ENCODE assay signal across 1 cellular context in the genomic region with DNA sequence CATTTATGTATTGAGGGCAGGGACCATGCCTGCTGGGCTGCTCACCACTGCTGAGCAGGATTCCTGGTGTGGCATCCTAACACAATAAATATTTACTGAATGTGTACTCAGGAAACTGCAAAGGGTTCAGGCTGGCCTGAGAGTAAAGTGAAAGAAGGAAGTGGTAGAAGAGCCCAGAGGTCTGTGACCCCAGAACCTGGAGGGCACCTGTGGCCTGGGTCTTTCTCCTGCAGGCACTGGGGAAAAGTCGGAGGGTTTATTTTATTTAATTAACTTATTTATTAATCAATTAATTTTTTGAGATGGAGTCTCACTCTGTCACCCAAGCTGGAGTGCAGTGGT.
TF ChIP-seq lines count a peak whose summit lies in the region.

No MANE protein-coding gene starts in this region.

TF ChIP-seq in WTC11, 78 proteins besides CTCF, POLR2A, EP300 and RAD21 (continued from another document):
- TF ChIP-seq GRHL2 (CRISPR knock-in tag; IDR thresholded peaks at IDR 0.05; ENCODE audit: insufficient replicate concordance, severe bottlenecking) (no peak), TEAD4 (CRISPR knock-in tag; IDR thresholded peaks at IDR 0.05) (no peak), SMAD3 (CRISPR knock-in tag; IDR thresholded peaks at IDR 0.05; ENCODE audit: borderline replicate concordance) (no peak), NR1H2 (CRISPR knock-in tag; IDR thresholded peaks at IDR 0.05) (no peak)
- TF ChIP-seq, protein P1, sequence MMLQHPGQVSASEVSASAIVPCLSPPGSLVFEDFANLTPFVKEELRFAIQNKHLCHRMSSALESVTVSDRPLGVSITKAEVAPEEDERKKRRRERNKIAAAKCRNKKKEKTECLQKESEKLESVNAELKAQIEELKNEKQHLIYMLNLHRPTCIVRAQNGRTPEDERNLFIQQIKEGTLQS (CRISPR knock-in tag; conservative IDR thresholded peaks at IDR 0.05) = no peak
